1 cellular context compared by ENCODE assay signal in the genomic region with DNA sequence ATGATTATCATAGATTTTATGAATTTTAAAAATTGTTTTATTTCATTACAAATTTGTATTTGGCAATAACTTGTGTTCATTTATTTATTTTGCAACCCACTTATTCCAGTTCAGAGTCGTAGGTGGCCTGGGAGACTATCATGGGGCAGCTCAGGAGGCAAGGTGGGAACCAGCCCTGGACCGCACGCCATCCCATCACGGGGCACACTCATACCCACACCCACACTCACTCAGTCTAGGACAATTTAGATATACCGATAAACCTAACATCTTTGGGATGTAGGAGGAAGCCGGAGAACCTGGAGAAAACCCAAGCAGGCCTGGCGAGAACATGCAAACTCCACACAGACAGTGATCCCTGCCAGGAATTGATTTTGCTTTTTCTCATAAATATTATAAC.
TF ChIP-seq lines count a peak whose summit lies in the region.

No MANE protein-coding gene starts in this region.

TF ChIP-seq in GM23338, 12 proteins besides CTCF, POLR2A, EP300 and RAD21 (continued from another document):
- TF ChIP-seq, protein P1, sequence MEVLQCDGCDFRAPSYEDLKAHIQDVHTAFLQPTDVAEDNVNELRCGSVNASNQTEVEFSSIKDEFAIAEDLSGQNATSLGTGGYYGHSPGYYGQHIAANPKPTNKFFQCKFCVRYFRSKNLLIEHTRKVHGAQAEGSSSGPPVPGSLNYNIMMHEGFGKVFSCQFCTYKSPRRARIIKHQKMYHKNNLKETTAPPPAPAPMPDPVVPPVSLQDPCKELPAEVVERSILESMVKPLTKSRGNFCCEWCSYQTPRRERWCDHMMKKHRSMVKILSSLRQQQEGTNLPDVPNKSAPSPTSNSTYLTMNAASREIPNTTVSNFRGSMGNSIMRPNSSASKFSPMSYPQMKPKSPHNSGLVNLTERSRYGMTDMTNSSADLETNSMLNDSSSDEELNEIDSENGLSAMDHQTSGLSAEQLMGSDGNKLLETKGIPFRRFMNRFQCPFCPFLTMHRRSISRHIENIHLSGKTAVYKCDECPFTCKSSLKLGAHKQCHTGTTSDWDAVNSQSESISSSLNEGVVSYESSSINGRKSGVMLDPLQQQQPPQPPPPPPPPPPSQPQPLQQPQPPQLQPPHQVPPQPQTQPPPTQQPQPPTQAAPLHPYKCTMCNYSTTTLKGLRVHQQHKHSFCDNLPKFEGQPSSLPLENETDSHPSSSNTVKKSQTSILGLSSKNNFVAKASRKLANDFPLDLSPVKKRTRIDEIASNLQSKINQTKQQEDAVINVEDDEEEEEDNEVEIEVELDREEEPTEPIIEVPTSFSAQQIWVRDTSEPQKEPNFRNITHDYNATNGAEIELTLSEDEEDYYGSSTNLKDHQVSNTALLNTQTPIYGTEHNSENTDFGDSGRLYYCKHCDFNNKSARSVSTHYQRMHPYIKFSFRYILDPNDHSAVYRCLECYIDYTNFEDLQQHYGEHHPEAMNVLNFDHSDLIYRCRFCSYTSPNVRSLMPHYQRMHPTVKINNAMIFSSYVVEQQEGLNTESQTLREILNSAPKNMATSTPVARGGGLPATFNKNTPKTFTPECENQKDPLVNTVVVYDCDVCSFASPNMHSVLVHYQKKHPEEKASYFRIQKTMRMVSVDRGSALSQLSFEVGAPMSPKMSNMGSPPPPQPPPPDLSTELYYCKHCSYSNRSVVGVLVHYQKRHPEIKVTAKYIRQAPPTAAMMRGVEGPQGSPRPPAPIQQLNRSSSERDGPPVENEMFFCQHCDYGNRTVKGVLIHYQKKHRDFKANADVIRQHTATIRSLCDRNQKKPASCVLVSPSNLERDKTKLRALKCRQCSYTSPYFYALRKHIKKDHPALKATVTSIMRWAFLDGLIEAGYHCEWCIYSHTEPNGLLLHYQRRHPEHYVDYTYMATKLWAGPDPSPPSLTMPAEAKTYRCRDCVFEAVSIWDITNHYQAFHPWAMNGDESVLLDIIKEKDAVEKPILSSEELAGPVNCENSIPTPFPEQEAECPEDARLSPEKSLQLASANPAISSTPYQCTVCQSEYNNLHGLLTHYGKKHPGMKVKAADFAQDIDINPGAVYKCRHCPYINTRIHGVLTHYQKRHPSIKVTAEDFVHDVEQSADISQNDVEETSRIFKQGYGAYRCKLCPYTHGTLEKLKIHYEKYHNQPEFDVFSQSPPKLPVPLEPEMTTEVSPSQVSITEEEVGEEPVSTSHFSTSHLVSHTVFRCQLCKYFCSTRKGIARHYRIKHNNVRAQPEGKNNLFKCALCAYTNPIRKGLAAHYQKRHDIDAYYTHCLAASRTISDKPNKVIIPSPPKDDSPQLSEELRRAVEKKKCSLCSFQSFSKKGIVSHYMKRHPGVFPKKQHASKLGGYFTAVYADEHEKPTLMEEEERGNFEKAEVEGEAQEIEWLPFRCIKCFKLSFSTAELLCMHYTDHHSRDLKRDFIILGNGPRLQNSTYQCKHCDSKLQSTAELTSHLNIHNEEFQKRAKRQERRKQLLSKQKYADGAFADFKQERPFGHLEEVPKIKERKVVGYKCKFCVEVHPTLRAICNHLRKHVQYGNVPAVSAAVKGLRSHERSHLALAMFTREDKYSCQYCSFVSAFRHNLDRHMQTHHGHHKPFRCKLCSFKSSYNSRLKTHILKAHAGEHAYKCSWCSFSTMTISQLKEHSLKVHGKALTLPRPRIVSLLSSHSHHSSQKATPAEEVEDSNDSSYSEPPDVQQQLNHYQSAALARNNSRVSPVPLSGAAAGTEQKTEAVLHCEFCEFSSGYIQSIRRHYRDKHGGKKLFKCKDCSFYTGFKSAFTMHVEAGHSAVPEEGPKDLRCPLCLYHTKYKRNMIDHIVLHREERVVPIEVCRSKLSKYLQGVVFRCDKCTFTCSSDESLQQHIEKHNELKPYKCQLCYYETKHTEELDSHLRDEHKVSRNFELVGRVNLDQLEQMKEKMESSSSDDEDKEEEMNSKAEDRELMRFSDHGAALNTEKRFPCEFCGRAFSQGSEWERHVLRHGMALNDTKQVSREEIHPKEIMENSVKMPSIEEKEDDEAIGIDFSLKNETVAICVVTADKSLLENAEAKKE (CRISPR knock-in tag; IDR thresholded peaks at IDR 0.05), result no peak
- TF ChIP-seq, protein P2, sequence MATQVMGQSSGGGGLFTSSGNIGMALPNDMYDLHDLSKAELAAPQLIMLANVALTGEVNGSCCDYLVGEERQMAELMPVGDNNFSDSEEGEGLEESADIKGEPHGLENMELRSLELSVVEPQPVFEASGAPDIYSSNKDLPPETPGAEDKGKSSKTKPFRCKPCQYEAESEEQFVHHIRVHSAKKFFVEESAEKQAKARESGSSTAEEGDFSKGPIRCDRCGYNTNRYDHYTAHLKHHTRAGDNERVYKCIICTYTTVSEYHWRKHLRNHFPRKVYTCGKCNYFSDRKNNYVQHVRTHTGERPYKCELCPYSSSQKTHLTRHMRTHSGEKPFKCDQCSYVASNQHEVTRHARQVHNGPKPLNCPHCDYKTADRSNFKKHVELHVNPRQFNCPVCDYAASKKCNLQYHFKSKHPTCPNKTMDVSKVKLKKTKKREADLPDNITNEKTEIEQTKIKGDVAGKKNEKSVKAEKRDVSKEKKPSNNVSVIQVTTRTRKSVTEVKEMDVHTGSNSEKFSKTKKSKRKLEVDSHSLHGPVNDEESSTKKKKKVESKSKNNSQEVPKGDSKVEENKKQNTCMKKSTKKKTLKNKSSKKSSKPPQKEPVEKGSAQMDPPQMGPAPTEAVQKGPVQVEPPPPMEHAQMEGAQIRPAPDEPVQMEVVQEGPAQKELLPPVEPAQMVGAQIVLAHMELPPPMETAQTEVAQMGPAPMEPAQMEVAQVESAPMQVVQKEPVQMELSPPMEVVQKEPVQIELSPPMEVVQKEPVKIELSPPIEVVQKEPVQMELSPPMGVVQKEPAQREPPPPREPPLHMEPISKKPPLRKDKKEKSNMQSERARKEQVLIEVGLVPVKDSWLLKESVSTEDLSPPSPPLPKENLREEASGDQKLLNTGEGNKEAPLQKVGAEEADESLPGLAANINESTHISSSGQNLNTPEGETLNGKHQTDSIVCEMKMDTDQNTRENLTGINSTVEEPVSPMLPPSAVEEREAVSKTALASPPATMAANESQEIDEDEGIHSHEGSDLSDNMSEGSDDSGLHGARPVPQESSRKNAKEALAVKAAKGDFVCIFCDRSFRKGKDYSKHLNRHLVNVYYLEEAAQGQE (IDR thresholded peaks at IDR 0.05; ENCODE audit: unreplicated experiment), result no peak
- TF ChIP-seq POLR2AphosphoS5 (IDR thresholded peaks at IDR 0.05; ENCODE audit: low read depth), result no peak
- no peak for TF ChIP-seq ZNF331 (CRISPR knock-in tag; IDR thresholded peaks at IDR 0.05; ENCODE audit: low read depth)
- TF ChIP-seq, protein P3, sequence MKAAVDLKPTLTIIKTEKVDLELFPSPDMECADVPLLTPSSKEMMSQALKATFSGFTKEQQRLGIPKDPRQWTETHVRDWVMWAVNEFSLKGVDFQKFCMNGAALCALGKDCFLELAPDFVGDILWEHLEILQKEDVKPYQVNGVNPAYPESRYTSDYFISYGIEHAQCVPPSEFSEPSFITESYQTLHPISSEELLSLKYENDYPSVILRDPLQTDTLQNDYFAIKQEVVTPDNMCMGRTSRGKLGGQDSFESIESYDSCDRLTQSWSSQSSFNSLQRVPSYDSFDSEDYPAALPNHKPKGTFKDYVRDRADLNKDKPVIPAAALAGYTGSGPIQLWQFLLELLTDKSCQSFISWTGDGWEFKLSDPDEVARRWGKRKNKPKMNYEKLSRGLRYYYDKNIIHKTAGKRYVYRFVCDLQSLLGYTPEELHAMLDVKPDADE (IDR thresholded peaks at IDR 0.05), result no peak
- no peak for TF ChIP-seq CREB1 (CRISPR knock-in tag; IDR thresholded peaks at IDR 0.05; ENCODE audit: low read depth)
- TF ChIP-seq EZH2phosphoT487 (IDR thresholded peaks at IDR 0.05; ENCODE audit: unreplicated experiment), result no peak
